Comparison of ENCODE assay signal across 21 cellular contexts in the genomic region with DNA sequence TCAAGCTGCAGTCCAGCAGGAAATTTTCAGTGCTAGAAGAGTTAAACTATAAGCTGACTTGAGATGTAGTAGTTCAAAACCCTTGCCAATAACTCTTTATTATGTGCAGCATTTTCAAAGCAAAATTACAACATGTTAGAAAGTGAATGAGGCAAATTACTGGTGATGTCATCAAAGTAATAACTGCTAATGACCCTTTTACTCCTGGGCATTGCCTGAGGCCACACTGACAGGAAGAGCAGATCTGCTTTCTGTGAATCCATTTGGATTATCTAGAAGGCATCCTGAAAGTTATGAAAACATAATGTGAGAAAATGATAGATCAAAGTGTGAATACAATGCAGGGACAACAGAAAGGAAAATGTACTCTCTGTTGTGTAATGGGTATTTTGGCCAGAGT.
"Had no signal": no experiment of that assay in that cellular context is flagged by ENCODE, and none has a peak within 500 bp of the region (broad histone marks: within the 10 kb centered on the region; RNA-seq: fewer than 3 reads in every experiment).

No MANE protein-coding gene starts in this region.

- H3K4me3 ChIP-seq: gastroesophageal sphincter, sigmoid colon, thoracic aorta had no signal

- H3K27ac ChIP-seq: gastroesophageal sphincter, sigmoid colon, thoracic aorta had no signal

- H3K27me3 ChIP-seq: gastroesophageal sphincter, sigmoid colon had no signal

- H3K36me3 ChIP-seq: gastroesophageal sphincter, sigmoid colon, thoracic aorta had no signal

- ATAC-seq: activated CD8-positive, alpha-beta T cell treated with anti-CD3 and anti-CD28 coated beads for 36 hours; activated naive CD8-positive, alpha-beta T cell treated with anti-CD3 and anti-CD28 coated beads, Interleukin-2, amount 50 U/mL, for 24 hours; activated T-cell treated with anti-CD3 and anti-CD28 coated beads, Interleukin-2, amount 50 U/mL, for 4 hours; activated T-helper 17 cell treated with anti-CD3 and anti-CD28 coated beads, Interleukin-2, amount 50 U/mL, for 72 hours; effector memory CD8-positive, alpha-beta T cell; gastroesophageal sphincter; left cardiac atrium; left ventricle myocardium superior; stimulated activated effector memory CD8-positive, alpha-beta T cell treated with anti-CD3 and anti-CD28 coated beads, Interleukin-12 subunit alpha, Interleukin-12 subunit beta, amount 100 ng/mL, for 72 hours had no signal

- H3K9me3 ChIP-seq: gastroesophageal sphincter, sigmoid colon, thoracic aorta had no signal

- DNase-seq: activated B cell treated with CpG ODN at 0.5 μM for 24 hours; activated CD4-positive, alpha-beta T cell treated with anti-CD3 and anti-CD28 coated beads, Interleukin-2, amount 50 U/mL, for 1 hour; activated CD8-positive, alpha-beta T cell treated with anti-CD3 and anti-CD28 coated beads for 36 hours; activated gamma-delta T cell treated with Interleukin-2 at 50 U/mL for 16 hours; activated naive CD8-positive, alpha-beta T cell treated with anti-CD3 and anti-CD28 coated beads, Interleukin-2, amount 50 U/mL, for 24 hours; activated T-cell treated with anti-CD3 and anti-CD28 coated beads, Interleukin-2, amount 50 U/mL, for 4 hours; amygdala; cortex of kidney; effector memory CD8-positive, alpha-beta T cell; head of caudate nucleus; hippocampal formation; left cardiac atrium; left ventricle myocardium superior; sigmoid colon; small intestine; stimulated activated CD4-positive, alpha-beta T cell treated with anti-CD3 and anti-CD28 coated beads, Interleukin-4, amount 100 ng/mL, for 24 hours; trophoblast cell had no signal

- H3K4me1 ChIP-seq: gastroesophageal sphincter, sigmoid colon had no signal
